In genomic region chr4:61332671-61333070, GRCh38 we compare ENCODE assay signal across 27 cellular contexts.
"Had no signal": no experiment of that assay in that cellular context is flagged by ENCODE, and none has a peak within 500 bp of the region (broad histone marks: within the 10 kb centered on the region; RNA-seq: fewer than 3 reads in every experiment).

No MANE protein-coding gene starts in this region.

- H3K27ac Mint-ChIP-seq: immature natural killer cell; naive thymus-derived CD4-positive, alpha-beta T cell; stimulated activated naive CD8-positive, alpha-beta T cell treated with anti-CD3 and anti-CD28 coated beads, Interleukin-15, amount 100 ng/mL, for 72 hours; type B pancreatic cell had no signal

- H3K36me3 ChIP-seq: esophagus squamous epithelium, lower lobe of right lung, prostate gland, right atrium auricular region, tibial artery had no signal

- H3K4me3 ChIP-seq: coronary artery, esophagus squamous epithelium, lower lobe of right lung, prostate gland, right atrium auricular region, smooth muscle cell, tibial artery had no signal

- H3K9ac ChIP-seq: parathyroid adenoma had no signal

- H3K27me3 ChIP-seq: esophagus squamous epithelium, right atrium auricular region, tibial artery had no signal

- H3K27me3 Mint-ChIP-seq: central memory CD8-positive, alpha-beta T cell; naive thymus-derived CD4-positive, alpha-beta T cell; stimulated activated naive CD8-positive, alpha-beta T cell treated with anti-CD3 and anti-CD28 coated beads, Interleukin-15, amount 100 ng/mL, for 72 hours; type B pancreatic cell had no signal

- H3K9me3 ChIP-seq: esophagus squamous epithelium, lower lobe of right lung, prostate gland, right atrium auricular region had no signal

- H3K79me2 ChIP-seq: parathyroid adenoma had no signal

- H3K4me1 ChIP-seq: esophagus squamous epithelium, lower lobe of right lung, parathyroid adenoma, prostate gland, right atrium auricular region had no signal

- H3K4me2 ChIP-seq: smooth muscle cell had no signal

- H3K4me1 Mint-ChIP-seq: central memory CD8-positive, alpha-beta T cell; immature natural killer cell; stimulated activated naive CD8-positive, alpha-beta T cell treated with anti-CD3 and anti-CD28 coated beads, Interleukin-15, amount 100 ng/mL, for 72 hours had no signal

- H3K36me3 Mint-ChIP-seq: immature natural killer cell had no signal

- H3K4me3 Mint-ChIP-seq: central memory CD8-positive, alpha-beta T cell; immature natural killer cell; naive thymus-derived CD4-positive, alpha-beta T cell; stimulated activated naive CD8-positive, alpha-beta T cell treated with anti-CD3 and anti-CD28 coated beads, Interleukin-15, amount 100 ng/mL, for 72 hours; type B pancreatic cell had no signal

- H2AFZ ChIP-seq: parathyroid adenoma had no signal

- FAIRE-seq: endothelial cell of umbilical vein, frontal cortex, keratinocyte had no signal

- H3K27ac ChIP-seq: coronary artery, esophagus squamous epithelium, lower lobe of right lung, parathyroid adenoma, prostate gland, right atrium auricular region, tibial artery had no signal

- DNase-seq: dermis blood vessel endothelial cell; effector memory CD4-positive, alpha-beta T cell; erythroblast; esophagus squamous epithelium; hypothalamus; immature natural killer cell; left ventricle myocardium superior; lower lobe of right lung; midbrain; naive thymus-derived CD4-positive, alpha-beta T cell; stimulated activated CD4-positive, alpha-beta T cell treated with anti-CD3 and anti-CD28 coated beads, Interleukin-12 subunit alpha, Interleukin-12 subunit beta, amount 100 ng/mL, for 4 hours; stimulated activated CD4-positive, alpha-beta T cell treated with anti-CD3 and anti-CD28 coated beads, Interleukin-1b, Interleukin-23, amount 100 ng/mL, for 48 hours; stimulated activated CD4-positive, alpha-beta T cell treated with anti-CD3 and anti-CD28 coated beads, Interleukin-4, amount 100 ng/mL, for 1 hour; stimulated activated CD8-positive, alpha-beta memory T cell treated with anti-CD3 and anti-CD28 coated beads, Interleukin-4, amount 100 ng/mL, for 48 hours; stimulated activated naive CD4-positive, alpha-beta T cell; stimulated activated naive CD8-positive, alpha-beta T cell treated with anti-CD3 and anti-CD28 coated beads, Interleukin-15, amount 100 ng/mL, for 72 hours; tibial artery had no signal
